Comparison of ENCODE assay signal across 22 cellular contexts in genomic region chr1:229075217-229075616, GRCh38.
DNase-seq lines count a peak whose midpoint lies in the region; TF ChIP-seq lines count a peak whose summit lies in the region.
"Had no signal": no experiment of that assay in that cellular context is flagged by ENCODE, and none has a peak within 500 bp of the region (broad histone marks: within the 10 kb centered on the region; RNA-seq: fewer than 3 reads in every experiment).

No MANE protein-coding gene starts in this region.

- TF ChIP-seq CTCF in 22Rv1 (IDR thresholded peaks at IDR 0.05) = no peak

- peak overlapping the region; percentile 37 for H3K27ac ChIP-seq in 22Rv1
- H3K27ac ChIP-seq: body of pancreas, ovary, thoracic aorta had no signal

- peak; percentile 14 for DNase-seq in A172 (ENCODE audit: low spot score)
- DNase-seq in RKO (ENCODE audit: low spot score) = peak; percentile 1
- peak; percentile 23 for DNase-seq in midbrain (lab: John Stamatoyannopoulos, UW)
- DNase-seq in NCI-H1105 (lab: John Stamatoyannopoulos, UW) = no peak
- DNase-seq in GOT3 (lab: John Stamatoyannopoulos, UW) = no peak
- no peak for DNase-seq in NCI-H187 (lab: John Stamatoyannopoulos, UW)
- DNase-seq: activated CD4-positive, alpha-beta T cell treated with anti-CD3 and anti-CD28 coated beads, Interleukin-2, amount 50 U/mL, for 48 hours; activated gamma-delta T cell treated with Interleukin-2 at 50 U/mL for 16 hours; activated T-cell treated with anti-CD3 and anti-CD28 coated beads for 4 hours; AML-193; body of pancreas; CD8-positive, alpha-beta memory T cell; foreskin melanocyte; hippocampal formation; mucosa of descending colon; NCI-H1092; NCI-H2029 treated with DMSO at 0.1 percent for 48 hours; NCI-H526; ovary; stimulated activated CD4-positive, alpha-beta T cell treated with anti-CD3 and anti-CD28 coated beads, Interleukin-2, amount 100 ng/mL, for 24 hours had no signal

Comparison
In these comparisons a context has a peak if more than half of its experiments do, and no peak if none do; other contexts are left out.
1. DNase-seq: peak in A172 (single experiment), RKO (single experiment) and midbrain (single experiment); none in NCI-H1105 (single experiment), GOT3 (single experiment) and NCI-H187 (0 of 2).